19 cellular contexts compared by ENCODE assay signal in genomic region chr4:42547805-42548204, GRCh38.
"Had no signal": no experiment of that assay in that cellular context is flagged by ENCODE, and none has a peak within 500 bp of the region (broad histone marks: within the 10 kb centered on the region; RNA-seq: fewer than 3 reads in every experiment).

No MANE protein-coding gene starts in this region.

- H3K27ac ChIP-seq: SJCRH30 had no signal

- H3K36me3 ChIP-seq: SJCRH30 had no signal

- H3K4me3 ChIP-seq: SJCRH30 had no signal

- DNase-seq: KBM-7, MV-4-11, NCI-H1048, NCI-H1105, NCI-H1417, NCI-H1436 treated with DMSO at 0.1 percent for 48 hours, NCI-H1694, NCI-H187 treated with DMSO at 0.1 percent for 48 hours, NCI-H2029 treated with DMSO at 0.1 percent for 48 hours, NCI-H2171 treated with DMSO at 0.1 percent for 48 hours, NCI-H345, NCI-H446 treated with DMSO at 0.1 percent for 48 hours, NCI-H510A treated with DMSO at 0.1 percent for 48 hours, NCI-H526, PC-3, SHP77 treated with DMSO at 0.1 percent for 48 hours, SJCRH30 had no signal

- ATAC-seq: Panc1, PC-3, Right ventricle myocardium inferior had no signal

- H3K9me3 ChIP-seq: SJCRH30 had no signal

- H3K4me1 ChIP-seq: SJCRH30 had no signal
